ENCODE assay signal across 1 cellular context in genomic region chr5:134545070-134545868, GRCh38.
TF ChIP-seq lines count a peak whose summit lies in the region.

No MANE protein-coding gene starts in this region.

TF ChIP-seq in K562, 482 proteins besides CTCF, POLR2A, EP300 and RAD21 (continued from another document):
- TF ChIP-seq, protein P1, sequence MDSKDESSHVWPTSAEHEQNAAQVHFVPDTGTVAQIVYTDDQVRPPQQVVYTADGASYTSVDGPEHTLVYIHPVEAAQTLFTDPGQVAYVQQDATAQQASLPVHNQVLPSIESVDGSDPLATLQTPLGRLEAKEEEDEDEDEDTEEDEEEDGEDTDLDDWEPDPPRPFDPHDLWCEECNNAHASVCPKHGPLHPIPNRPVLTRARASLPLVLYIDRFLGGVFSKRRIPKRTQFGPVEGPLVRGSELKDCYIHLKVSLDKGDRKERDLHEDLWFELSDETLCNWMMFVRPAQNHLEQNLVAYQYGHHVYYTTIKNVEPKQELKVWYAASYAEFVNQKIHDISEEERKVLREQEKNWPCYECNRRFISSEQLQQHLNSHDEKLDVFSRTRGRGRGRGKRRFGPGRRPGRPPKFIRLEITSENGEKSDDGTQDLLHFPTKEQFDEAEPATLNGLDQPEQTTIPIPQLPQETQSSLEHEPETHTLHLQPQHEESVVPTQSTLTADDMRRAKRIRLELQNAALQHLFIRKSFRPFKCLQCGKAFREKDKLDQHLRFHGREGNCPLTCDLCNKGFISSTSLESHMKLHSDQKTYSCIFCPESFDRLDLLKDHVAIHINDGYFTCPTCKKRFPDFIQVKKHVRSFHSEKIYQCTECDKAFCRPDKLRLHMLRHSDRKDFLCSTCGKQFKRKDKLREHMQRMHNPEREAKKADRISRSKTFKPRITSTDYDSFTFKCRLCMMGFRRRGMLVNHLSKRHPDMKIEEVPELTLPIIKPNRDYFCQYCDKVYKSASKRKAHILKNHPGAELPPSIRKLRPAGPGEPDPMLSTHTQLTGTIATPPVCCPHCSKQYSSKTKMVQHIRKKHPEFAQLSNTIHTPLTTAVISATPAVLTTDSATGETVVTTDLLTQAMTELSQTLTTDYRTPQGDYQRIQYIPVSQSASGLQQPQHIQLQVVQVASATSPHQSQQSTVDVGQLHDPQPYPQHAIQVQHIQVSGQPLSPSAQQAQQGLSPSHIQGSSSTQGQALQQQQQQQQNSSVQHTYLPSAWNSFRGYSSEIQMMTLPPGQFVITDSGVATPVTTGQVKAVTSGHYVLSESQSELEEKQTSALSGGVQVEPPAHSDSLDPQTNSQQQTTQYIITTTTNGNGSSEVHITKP (IDR thresholded peaks at IDR 0.05; ENCODE audit: partially characterized antibody), result no peak
- TF ChIP-seq, protein P2, sequence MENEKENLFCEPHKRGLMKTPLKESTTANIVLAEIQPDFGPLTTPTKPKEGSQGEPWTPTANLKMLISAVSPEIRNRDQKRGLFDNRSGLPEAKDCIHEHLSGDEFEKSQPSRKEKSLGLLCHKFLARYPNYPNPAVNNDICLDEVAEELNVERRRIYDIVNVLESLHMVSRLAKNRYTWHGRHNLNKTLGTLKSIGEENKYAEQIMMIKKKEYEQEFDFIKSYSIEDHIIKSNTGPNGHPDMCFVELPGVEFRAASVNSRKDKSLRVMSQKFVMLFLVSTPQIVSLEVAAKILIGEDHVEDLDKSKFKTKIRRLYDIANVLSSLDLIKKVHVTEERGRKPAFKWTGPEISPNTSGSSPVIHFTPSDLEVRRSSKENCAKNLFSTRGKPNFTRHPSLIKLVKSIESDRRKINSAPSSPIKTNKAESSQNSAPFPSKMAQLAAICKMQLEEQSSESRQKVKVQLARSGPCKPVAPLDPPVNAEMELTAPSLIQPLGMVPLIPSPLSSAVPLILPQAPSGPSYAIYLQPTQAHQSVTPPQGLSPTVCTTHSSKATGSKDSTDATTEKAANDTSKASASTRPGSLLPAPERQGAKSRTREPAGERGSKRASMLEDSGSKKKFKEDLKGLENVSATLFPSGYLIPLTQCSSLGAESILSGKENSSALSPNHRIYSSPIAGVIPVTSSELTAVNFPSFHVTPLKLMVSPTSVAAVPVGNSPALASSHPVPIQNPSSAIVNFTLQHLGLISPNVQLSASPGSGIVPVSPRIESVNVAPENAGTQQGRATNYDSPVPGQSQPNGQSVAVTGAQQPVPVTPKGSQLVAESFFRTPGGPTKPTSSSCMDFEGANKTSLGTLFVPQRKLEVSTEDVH (IDR thresholded peaks at IDR 0.05; ENCODE audit: low read depth, partially characterized antibody), result no peak
- TF ChIP-seq ZFP36 (IDR thresholded peaks at IDR 0.05; ENCODE audit: low read depth, low read length, partially characterized antibody), result no peak
- TF ChIP-seq TAF1 (IDR thresholded peaks at IDR 0.05; ENCODE audit: control insufficient read depth, extremely low read depth, insufficient read depth, low read length, severe bottlenecking), result no peak
- TF ChIP-seq ELK1 (CRISPR knock-in tag; IDR thresholded peaks at IDR 0.05), result no peak
- no peak for TF ChIP-seq RREB1 (CRISPR knock-in tag; IDR thresholded peaks at IDR 0.05)
- no peak for TF ChIP-seq SRSF1 (IDR thresholded peaks at IDR 0.05; ENCODE audit: low read depth, low read length)
